Comparison of ENCODE assay signal across 1 cellular context in the genomic region with DNA sequence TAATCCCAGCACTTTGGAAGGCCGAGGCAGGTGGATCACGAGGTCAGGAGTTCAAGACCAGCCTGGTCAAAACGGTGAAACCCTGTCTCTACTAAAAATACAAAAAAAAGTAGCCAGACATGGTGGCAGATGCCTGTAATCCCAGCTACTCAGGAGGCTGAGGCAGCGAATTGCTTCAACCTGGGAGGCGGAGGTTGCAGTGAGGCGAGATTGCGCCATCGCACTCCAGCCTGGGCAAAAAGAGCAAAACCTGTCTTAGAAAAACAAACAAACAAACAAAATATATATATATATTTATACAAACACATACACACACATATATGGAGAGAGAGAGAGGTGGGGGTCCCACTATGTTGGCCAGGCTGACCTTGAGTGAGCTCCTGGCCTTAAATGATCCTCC. TPM values are rescaled to one million over a fixed set of nuclear protein-coding genes. Genes with fewer than 3 reads are reported as not detected.
"Had no signal": no experiment of that assay in that cellular context is flagged by ENCODE, and none has a peak within 500 bp of the region (broad histone marks: within the 10 kb centered on the region; RNA-seq: fewer than 3 reads in every experiment).

No MANE protein-coding gene starts in this region.

RNA-seq across cellular contexts. Expression of a gene that starts 56.6 kb away (rescaled TPM):
- total RNA-seq: myocyte had no signal
